1 cellular context compared by ENCODE assay signal in the genomic region with DNA sequence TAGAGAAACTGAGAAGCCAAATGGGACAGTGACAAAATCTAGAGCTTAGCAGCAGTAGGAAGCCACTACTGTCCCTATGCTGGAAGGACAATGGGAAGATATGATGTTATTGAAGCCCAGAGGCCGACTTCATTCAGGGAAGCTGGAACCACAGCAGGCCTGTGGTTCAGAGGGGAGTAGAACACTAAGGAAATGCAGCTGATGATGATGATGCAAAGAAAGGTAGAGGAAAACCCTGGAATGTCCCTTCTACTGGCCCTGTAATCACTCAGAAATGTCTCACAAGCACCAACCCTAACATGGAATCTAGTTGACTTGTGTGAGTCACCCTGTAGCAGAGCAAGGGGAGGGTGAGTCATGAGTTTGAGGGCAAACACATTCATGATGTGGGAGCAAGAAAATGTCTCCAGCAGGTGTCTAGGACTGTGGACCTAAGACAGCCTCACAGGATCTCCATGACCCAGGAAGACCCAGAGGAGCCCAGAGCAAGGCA.
TF ChIP-seq lines count a peak whose summit lies in the region.

No MANE protein-coding gene starts in this region.

TF ChIP-seq in HEK293, 187 proteins besides CTCF, POLR2A, EP300 and RAD21 (continued from another document):
- TF ChIP-seq, protein P1, sequence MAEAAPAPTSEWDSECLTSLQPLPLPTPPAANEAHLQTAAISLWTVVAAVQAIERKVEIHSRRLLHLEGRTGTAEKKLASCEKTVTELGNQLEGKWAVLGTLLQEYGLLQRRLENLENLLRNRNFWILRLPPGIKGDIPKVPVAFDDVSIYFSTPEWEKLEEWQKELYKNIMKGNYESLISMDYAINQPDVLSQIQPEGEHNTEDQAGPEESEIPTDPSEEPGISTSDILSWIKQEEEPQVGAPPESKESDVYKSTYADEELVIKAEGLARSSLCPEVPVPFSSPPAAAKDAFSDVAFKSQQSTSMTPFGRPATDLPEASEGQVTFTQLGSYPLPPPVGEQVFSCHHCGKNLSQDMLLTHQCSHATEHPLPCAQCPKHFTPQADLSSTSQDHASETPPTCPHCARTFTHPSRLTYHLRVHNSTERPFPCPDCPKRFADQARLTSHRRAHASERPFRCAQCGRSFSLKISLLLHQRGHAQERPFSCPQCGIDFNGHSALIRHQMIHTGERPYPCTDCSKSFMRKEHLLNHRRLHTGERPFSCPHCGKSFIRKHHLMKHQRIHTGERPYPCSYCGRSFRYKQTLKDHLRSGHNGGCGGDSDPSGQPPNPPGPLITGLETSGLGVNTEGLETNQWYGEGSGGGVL (tag by site-specific recombination; IDR thresholded peaks at IDR 0.05): no peak
- TF ChIP-seq ZNF791 (tag by site-specific recombination; IDR thresholded peaks at IDR 0.05): no peak
